ENCODE assay signal across 8 cellular contexts in genomic region chr1:65253800-65254319, GRCh38. TPM values are rescaled to one million over a fixed set of nuclear protein-coding genes. Genes with fewer than 3 reads are reported as not detected.
DNase-seq lines count a peak whose midpoint lies in the region; ATAC-seq and TF ChIP-seq lines count a peak whose summit lies in the region.

No MANE protein-coding gene starts in this region.

- WGBS in heart left ventricle, 4 donors = 5 to 8% (median 6%) methylated on average over 10 to 15 of the region's 15 CpGs

- H3K27ac Mint-ChIP-seq in activated naive CD8-positive, alpha-beta T cell treated with anti-CD3 and anti-CD28 coated beads for 36 hours = peak overlapping the region; percentile 70

- H3K4me1 Mint-ChIP-seq in activated naive CD8-positive, alpha-beta T cell treated with anti-CD3 and anti-CD28 coated beads for 36 hours = peaks cover 15% of the 10 kb centered on the region

- H3K36me3 ChIP-seq in heart left ventricle = no peaks in the 10 kb centered on the region
- H3K36me3 ChIP-seq in kidney epithelial cell (ENCODE audit: control insufficient read depth, insufficient read depth, low read length) = no peaks in the 10 kb centered on the region
- no peaks in the 10 kb centered on the region for H3K36me3 ChIP-seq in thoracic aorta

- H3K27ac ChIP-seq in heart left ventricle (peak overlapping the region in 4 of 12 donors; percentile 2 to 82 (median 59)), thoracic aorta (no peak overlapping the region)

- H3K27me3 ChIP-seq in heart left ventricle = peaks cover 0 to 15% (median 0%) of the 10 kb centered on the region in 9 donors
- H3K27me3 ChIP-seq in kidney epithelial cell (ENCODE audit: control insufficient read depth, insufficient read depth, low read length) = no peaks in the 10 kb centered on the region
- no peaks in the 10 kb centered on the region for H3K27me3 ChIP-seq in thoracic aorta (replicated peaks; ENCODE audit: insufficient read depth)

- H3K4me3 ChIP-seq in heart left ventricle (peak overlapping the region; percentile 69 to 99 (median 80)), kidney epithelial cell (ENCODE audit: low read depth, low read length) (peak overlapping the region; percentile 63), thoracic aorta (peak overlapping the region; percentile 79)

- peaks cover 18% of the 10 kb centered on the region for H3K27me3 Mint-ChIP-seq in activated naive CD8-positive, alpha-beta T cell treated with anti-CD3 and anti-CD28 coated beads for 36 hours

- no peak for DNase-seq in heart left ventricle
- no peak for DNase-seq in cardiac septum (ENCODE audit: low spot score)
- no peak for DNase-seq in activated naive CD8-positive, alpha-beta T cell treated with anti-CD3 and anti-CD28 coated beads for 36 hours
- DNase-seq in kidney epithelial cell (ENCODE audit: low read depth) = no peak
- no peak for DNase-seq in thoracic aorta (ENCODE audit: low spot score)
- DNase-seq in AG20443 (ENCODE audit: low spot score) = no peak
- DNase-seq in COLO668 (lab: John Stamatoyannopoulos, UW; ENCODE audit: unreplicated experiment) = no peak

- ATAC-seq in heart left ventricle (peak in 1 of 4 donors; percentile 25), HG03196 (IDR thresholded peaks at IDR 0.05; ENCODE audit: unreplicated experiment) (peak; percentile 28), thoracic aorta (ENCODE audit: insufficient number of reproducible peaks, low FRiP score, low read depth) (peak; percentile 39)

- H3K36me3 Mint-ChIP-seq in activated naive CD8-positive, alpha-beta T cell treated with anti-CD3 and anti-CD28 coated beads for 36 hours = no peaks in the 10 kb centered on the region

- H3K9me3 Mint-ChIP-seq in activated naive CD8-positive, alpha-beta T cell treated with anti-CD3 and anti-CD28 coated beads for 36 hours = no peaks in the 10 kb centered on the region

- peaks cover 0 to 28% (median 10%) of the 10 kb centered on the region in 12 donors for H3K4me1 ChIP-seq in heart left ventricle
- peaks cover 3 to 13% of the 10 kb centered on the region in 2 donors for H3K4me1 ChIP-seq in thoracic aorta (ENCODE audit: control insufficient read depth in 1 of 2, low read depth in 2 of 2)

- no peak for TF ChIP-seq POLR2A in heart left ventricle (IDR thresholded peaks at IDR 0.05)

- no peaks in the 10 kb centered on the region for H3K9me3 ChIP-seq in heart left ventricle
- H3K9me3 ChIP-seq in thoracic aorta = no peaks in the 10 kb centered on the region

- intact Hi-C loops in heart left ventricle (cut with DNase I) (loop anchor here in 5 of 10 donors (5.0 to 10.0 kb wide), 4 partner anchors 51 to 351 kb away; partner anchors contain the start of genes LEPR (in 4 of the 5), LEPROT (in 4 of the 5) and DNAJC6 (in 1 of the 5)), cardiac septum (cut with DNase I) (loop anchor here (2.0 to 5.0 kb wide), 2 partner anchors 55 to 168 kb away; partner anchors contain the start of genes DNAJC6, LEPR and LEPROT)

- H3K4me3 Mint-ChIP-seq in activated naive CD8-positive, alpha-beta T cell treated with anti-CD3 and anti-CD28 coated beads for 36 hours = peak overlapping the region; percentile 82

- no peak for TF ChIP-seq CTCF in heart left ventricle (IDR thresholded peaks at IDR 0.05)
- no peak for TF ChIP-seq CTCF in kidney epithelial cell (IDR thresholded peaks at IDR 0.05; ENCODE audit: insufficient read depth, low read length, poor library complexity, severe bottlenecking)
- TF ChIP-seq CTCF in thoracic aorta (IDR thresholded peaks at IDR 0.05) = no peak

RNA-seq across cellular contexts. Expression of gene DNAJC6, which starts 55.5 kb away (rescaled TPM):
- total RNA-seq in heart left ventricle (10 to 100 TPM in 4 of 9 donors, 1 to 10 TPM in 5; 7.6 to 14.1 (median 10.0) TPM), cardiac septum (6.5 TPM), kidney epithelial cell (4.4 and 8.3 TPM in 2 replicates), thoracic aorta (1 to 10 TPM; 3.7 TPM)
- 1 to 10 TPM in 1 of 2 donors, under 1 TPM in 1; 0.50 to 5.6 TPM for polyA plus RNA-seq in heart left ventricle
- 1 to 10 TPM; 1.9 TPM for total RNA-seq in activated naive CD8-positive, alpha-beta T cell treated with anti-CD3 and anti-CD28 coated beads for 36 hours
